ENCODE assay signal across 8 cellular contexts in the genomic region with DNA sequence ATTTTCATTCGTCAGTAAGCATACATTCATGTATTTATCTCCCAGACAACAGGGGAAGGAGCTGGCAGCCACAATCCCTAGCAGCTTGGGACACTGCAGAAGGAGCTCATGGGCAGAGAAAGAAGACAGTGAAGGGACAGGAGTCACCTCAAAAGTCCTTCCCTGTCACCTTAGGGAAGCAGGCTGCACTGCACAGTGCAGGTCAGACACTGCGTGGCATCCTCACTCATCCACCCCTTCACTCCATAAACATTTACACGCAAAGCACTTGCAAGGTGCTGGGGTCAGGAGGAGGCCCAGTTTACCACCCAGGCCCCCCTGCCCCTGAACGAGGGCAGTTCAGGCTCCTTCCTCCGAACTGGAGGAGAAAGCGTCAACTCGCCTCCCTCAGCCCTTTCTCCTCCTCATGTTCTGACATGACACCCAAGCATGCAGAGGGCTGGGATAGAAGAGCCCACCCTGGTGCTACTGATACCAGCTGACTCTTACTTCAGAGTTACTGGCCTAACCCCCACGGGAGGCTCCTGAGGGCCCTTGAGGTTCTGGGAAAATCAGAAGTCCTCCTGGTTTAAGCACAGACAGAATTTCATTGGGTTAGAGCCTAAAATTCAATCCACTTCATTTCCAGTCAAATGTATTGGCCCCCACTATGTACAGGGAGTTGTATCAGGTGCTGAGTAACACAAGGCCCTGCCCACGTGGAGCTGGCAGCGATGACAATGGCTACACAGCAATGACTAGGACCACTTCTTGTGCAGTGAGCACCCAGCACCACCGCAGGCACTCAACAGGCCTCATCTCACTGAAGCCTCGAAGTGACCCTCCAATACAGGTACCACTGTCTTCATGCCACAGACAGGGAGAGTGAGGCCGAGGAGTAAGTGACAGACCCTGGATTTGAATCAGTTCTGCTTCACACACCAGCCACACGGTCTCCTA.
A peak's percentile ranks its signal among the peaks of the same experiment; 100 is the strongest.
DNase-seq lines count a peak whose midpoint lies in the region; ATAC-seq and TF ChIP-seq lines count a peak whose summit lies in the region.

No MANE protein-coding gene starts in this region.

- intact Hi-C loops in heart left ventricle (cut with DNase I), result loop anchor here in 9 of 10 donors (5.0 to 10.0 kb wide), 7 partner anchors 38 to 68 kb away; no protein-coding TSS in a partner anchor

- no peaks in the 10 kb centered on the region for H3K36me3 ChIP-seq in heart left ventricle
- H3K36me3 ChIP-seq in smooth muscle cell (ENCODE audit: low read depth), result no peaks in the 10 kb centered on the region

- peak overlapping the region in 1 of 12 donors; percentile 7 for H3K4me3 ChIP-seq in heart left ventricle
- no peak overlapping the region for H3K4me3 ChIP-seq in smooth muscle cell

- H3K4me2 ChIP-seq in smooth muscle cell, result no peak overlapping the region

- in situ Hi-C loops in GM13977 (cut with MboI; ENCODE audit: low pct_unique_long_range_greater_than_20kb, low sequenced_read_pairs, unreplicated experiment), result no loop called here

- WGBS in heart left ventricle, 4 donors, result 65 to 75% (median 66%) methylated on average over 12 to 14 of the region's 14 CpGs
- 81% methylated on average over 14 of the region's 14 CpGs for WGBS in smooth muscle cell (ENCODE audit: low lambda C conversion rate)

- H3K4me1 ChIP-seq in heart left ventricle (peaks cover 19 to 96% (median 83%) of the 10 kb centered on the region in 12 donors), smooth muscle cell (ENCODE audit: low read depth) (peaks cover 23% of the 10 kb centered on the region)

- no peak for TF ChIP-seq CTCF in WTC11 (IDR thresholded peaks at IDR 0.05)
- TF ChIP-seq CTCF in heart left ventricle (IDR thresholded peaks at IDR 0.05), result no peak
- no peak for TF ChIP-seq CTCF in smooth muscle cell (IDR thresholded peaks at IDR 0.05; ENCODE audit: borderline replicate concordance, insufficient read depth, poor library complexity, severe bottlenecking)
- no peak for TF ChIP-seq CTCF in GM13977 (IDR thresholded peaks at IDR 0.05; ENCODE audit: extremely low read depth, insufficient read depth, missing control alignments)

- no peak for TF ChIP-seq POLR2A in heart left ventricle (IDR thresholded peaks at IDR 0.05)

- H3K9me3 ChIP-seq in heart left ventricle (no peaks in the 10 kb centered on the region), smooth muscle cell (replicated peaks; ENCODE audit: low read depth) (no peaks in the 10 kb centered on the region)

- no peaks in the 10 kb centered on the region for H3K27me3 Mint-ChIP-seq in WTC11 (ENCODE audit: low read depth)

- peaks cover 14% of the 10 kb centered on the region for H3K9me3 Mint-ChIP-seq in WTC11

- DNase-seq in WTC11 (ENCODE audit: low spot score) (no peak), heart left ventricle (no peak), smooth muscle cell (lab: John Stamatoyannopoulos, UW; ENCODE audit: unreplicated experiment) (no peak), SK-N-DZ (ENCODE audit: low spot score) (no peak), ecto neural progenitor cell (ENCODE audit: low spot score) (no peak), GM13977 (ENCODE audit: low spot score) (no peak)

- ATAC-seq in GM18502 (IDR thresholded peaks at IDR 0.05; ENCODE audit: poor library complexity, unreplicated experiment), result peak; percentile 17
- ATAC-seq in WTC11, result no peak
- peak in 1 of 4 donors; percentile 1 for ATAC-seq in heart left ventricle
- no peak for ATAC-seq in GM19452 (IDR thresholded peaks at IDR 0.05; ENCODE audit: unreplicated experiment)

- H3F3A ChIP-seq in smooth muscle cell (ENCODE audit: low read depth), result peaks cover 3% of the 10 kb centered on the region

- POLR2A ChIA-PET in WTC11 (lab: Charles Lee), result no interaction called here

- peaks cover 15% of the 10 kb centered on the region for H3K36me3 Mint-ChIP-seq in WTC11

- H3K4me1 Mint-ChIP-seq in WTC11, result peaks cover 55% of the 10 kb centered on the region

- H3K27ac Mint-ChIP-seq in WTC11, result peak overlapping the region; percentile 45; the same call in 1 of the 2 replicates

- H3K27ac ChIP-seq in heart left ventricle, result peak overlapping the region; percentile 51 to 94 (median 86)
- H3K27ac ChIP-seq in smooth muscle cell (ENCODE audit: low read depth), result peak overlapping the region; percentile 74

- H3K79me2 ChIP-seq in smooth muscle cell (ENCODE audit: low read depth), result peaks cover 38% of the 10 kb centered on the region

- H3K9ac ChIP-seq in smooth muscle cell (ENCODE audit: low read depth), result no peak overlapping the region

- no peak overlapping the region for H3K4me3 Mint-ChIP-seq in WTC11

- no peak overlapping the region for H2AFZ ChIP-seq in smooth muscle cell (ENCODE audit: low read depth)

- H3K27me3 ChIP-seq in heart left ventricle (no peaks in the 10 kb centered on the region), smooth muscle cell (ENCODE audit: low read depth) (no peaks in the 10 kb centered on the region)

- peaks cover 80% of the 10 kb centered on the region for H4K20me1 ChIP-seq in smooth muscle cell (ENCODE audit: low read depth)

- CTCF ChIA-PET in WTC11 (lab: Charles Lee), result no interaction called here

TF ChIP-seq in WTC11, 78 proteins besides CTCF, POLR2A, EP300 and RAD21 (continues in another document):
- TF ChIP-seq ETV6 (CRISPR knock-in tag; IDR thresholded peaks at IDR 0.05), result no peak
- TF ChIP-seq GRHL2 (CRISPR knock-in tag; IDR thresholded peaks at IDR 0.05; ENCODE audit: insufficient replicate concordance, severe bottlenecking), result no peak
- TF ChIP-seq FOXJ3 (CRISPR knock-in tag; IDR thresholded peaks at IDR 0.05; ENCODE audit: borderline replicate concordance), result no peak
- TF ChIP-seq, protein P1, sequence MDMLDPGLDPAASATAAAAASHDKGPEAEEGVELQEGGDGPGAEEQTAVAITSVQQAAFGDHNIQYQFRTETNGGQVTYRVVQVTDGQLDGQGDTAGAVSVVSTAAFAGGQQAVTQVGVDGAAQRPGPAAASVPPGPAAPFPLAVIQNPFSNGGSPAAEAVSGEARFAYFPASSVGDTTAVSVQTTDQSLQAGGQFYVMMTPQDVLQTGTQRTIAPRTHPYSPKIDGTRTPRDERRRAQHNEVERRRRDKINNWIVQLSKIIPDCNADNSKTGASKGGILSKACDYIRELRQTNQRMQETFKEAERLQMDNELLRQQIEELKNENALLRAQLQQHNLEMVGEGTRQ (CRISPR knock-in tag; IDR thresholded peaks at IDR 0.05), result no peak
- TF ChIP-seq, protein P2, sequence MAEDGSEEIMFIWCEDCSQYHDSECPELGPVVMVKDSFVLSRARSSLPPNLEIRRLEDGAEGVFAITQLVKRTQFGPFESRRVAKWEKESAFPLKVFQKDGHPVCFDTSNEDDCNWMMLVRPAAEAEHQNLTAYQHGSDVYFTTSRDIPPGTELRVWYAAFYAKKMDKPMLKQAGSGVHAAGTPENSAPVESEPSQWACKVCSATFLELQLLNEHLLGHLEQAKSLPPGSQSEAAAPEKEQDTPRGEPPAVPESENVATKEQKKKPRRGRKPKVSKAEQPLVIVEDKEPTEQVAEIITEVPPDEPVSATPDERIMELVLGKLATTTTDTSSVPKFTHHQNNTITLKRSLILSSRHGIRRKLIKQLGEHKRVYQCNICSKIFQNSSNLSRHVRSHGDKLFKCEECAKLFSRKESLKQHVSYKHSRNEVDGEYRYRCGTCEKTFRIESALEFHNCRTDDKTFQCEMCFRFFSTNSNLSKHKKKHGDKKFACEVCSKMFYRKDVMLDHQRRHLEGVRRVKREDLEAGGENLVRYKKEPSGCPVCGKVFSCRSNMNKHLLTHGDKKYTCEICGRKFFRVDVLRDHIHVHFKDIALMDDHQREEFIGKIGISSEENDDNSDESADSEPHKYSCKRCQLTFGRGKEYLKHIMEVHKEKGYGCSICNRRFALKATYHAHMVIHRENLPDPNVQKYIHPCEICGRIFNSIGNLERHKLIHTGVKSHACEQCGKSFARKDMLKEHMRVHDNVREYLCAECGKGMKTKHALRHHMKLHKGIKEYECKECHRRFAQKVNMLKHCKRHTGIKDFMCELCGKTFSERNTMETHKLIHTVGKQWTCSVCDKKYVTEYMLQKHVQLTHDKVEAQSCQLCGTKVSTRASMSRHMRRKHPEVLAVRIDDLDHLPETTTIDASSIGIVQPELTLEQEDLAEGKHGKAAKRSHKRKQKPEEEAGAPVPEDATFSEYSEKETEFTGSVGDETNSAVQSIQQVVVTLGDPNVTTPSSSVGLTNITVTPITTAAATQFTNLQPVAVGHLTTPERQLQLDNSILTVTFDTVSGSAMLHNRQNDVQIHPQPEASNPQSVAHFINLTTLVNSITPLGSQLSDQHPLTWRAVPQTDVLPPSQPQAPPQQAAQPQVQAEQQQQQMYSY (CRISPR knock-in tag; IDR thresholded peaks at IDR 0.05), result no peak
- TF ChIP-seq, protein P3, sequence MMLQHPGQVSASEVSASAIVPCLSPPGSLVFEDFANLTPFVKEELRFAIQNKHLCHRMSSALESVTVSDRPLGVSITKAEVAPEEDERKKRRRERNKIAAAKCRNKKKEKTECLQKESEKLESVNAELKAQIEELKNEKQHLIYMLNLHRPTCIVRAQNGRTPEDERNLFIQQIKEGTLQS (CRISPR knock-in tag; conservative IDR thresholded peaks at IDR 0.05), result no peak
- no peak for TF ChIP-seq SP1 (CRISPR knock-in tag; conservative IDR thresholded peaks at IDR 0.05)
- TF ChIP-seq ZNF416 (CRISPR knock-in tag; IDR thresholded peaks at IDR 0.05), result no peak
- no peak for TF ChIP-seq ZNF396 (CRISPR knock-in tag; IDR thresholded peaks at IDR 0.05; ENCODE audit: borderline replicate concordance)
- no peak for TF ChIP-seq HMGA2 (CRISPR knock-in tag; IDR thresholded peaks at IDR 0.05)
- TF ChIP-seq, protein P4, sequence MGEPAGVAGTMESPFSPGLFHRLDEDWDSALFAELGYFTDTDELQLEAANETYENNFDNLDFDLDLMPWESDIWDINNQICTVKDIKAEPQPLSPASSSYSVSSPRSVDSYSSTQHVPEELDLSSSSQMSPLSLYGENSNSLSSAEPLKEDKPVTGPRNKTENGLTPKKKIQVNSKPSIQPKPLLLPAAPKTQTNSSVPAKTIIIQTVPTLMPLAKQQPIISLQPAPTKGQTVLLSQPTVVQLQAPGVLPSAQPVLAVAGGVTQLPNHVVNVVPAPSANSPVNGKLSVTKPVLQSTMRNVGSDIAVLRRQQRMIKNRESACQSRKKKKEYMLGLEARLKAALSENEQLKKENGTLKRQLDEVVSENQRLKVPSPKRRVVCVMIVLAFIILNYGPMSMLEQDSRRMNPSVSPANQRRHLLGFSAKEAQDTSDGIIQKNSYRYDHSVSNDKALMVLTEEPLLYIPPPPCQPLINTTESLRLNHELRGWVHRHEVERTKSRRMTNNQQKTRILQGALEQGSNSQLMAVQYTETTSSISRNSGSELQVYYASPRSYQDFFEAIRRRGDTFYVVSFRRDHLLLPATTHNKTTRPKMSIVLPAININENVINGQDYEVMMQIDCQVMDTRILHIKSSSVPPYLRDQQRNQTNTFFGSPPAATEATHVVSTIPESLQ (CRISPR knock-in tag; IDR thresholded peaks at IDR 0.05), result no peak
- no peak for TF ChIP-seq ESRRA (CRISPR knock-in tag; IDR thresholded peaks at IDR 0.05; ENCODE audit: borderline replicate concordance)
- TF ChIP-seq ZBTB21 (CRISPR knock-in tag; IDR thresholded peaks at IDR 0.05; ENCODE audit: borderline replicate concordance), result no peak
- no peak for TF ChIP-seq ELF4 (CRISPR knock-in tag; IDR thresholded peaks at IDR 0.05; ENCODE audit: low read depth)
